Comparison of ENCODE assay signal across 1 cellular context in the genomic region with DNA sequence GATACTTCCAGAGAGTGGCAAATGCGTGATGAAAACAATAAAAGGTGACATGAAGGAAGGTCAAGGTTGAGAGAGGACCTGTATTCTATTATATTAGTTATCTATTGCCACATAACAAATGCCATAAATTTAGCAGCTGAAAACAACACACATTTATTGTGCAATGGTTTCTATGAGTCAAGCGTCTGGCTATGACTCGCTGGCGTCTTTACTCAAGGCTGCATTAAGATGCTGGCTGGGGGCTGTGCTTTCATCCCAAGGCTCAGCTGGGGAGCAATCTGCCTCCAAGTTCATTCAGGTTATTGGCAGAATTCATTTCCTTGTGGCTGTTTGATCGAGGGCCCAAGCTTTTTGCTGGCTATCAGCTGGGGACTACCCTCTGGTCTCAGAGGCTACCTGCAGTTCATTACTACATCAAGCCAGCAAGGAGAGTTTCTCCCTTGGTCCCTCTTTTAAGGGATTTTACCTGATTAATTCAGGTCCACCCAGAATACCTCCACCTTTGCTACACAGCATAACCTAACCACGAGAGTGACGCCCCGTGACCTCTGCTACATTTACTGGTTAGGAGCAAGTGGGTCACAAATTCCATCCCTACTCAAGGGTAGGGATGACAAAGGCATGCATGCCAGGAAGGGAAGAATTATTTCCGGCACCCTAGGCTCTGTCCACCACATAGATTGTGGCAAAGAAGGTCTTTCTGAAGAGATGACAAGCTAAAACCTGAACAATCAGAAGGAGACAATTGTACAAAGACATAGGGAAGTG.
TF ChIP-seq lines count a peak whose summit lies in the region.

No MANE protein-coding gene starts in this region.

TF ChIP-seq in SK-N-SH treated with all-trans-retinoic acid at 6 μM for 48 hours, 23 proteins besides CTCF, POLR2A, EP300 and RAD21 (continued from another document):
- no peak for TF ChIP-seq CREB5 (CRISPR knock-in tag; IDR thresholded peaks at IDR 0.05; ENCODE audit: low read depth)
- TF ChIP-seq CSDC2 (CRISPR knock-in tag; IDR thresholded peaks at IDR 0.05), result no peak
- TF ChIP-seq, protein P1, sequence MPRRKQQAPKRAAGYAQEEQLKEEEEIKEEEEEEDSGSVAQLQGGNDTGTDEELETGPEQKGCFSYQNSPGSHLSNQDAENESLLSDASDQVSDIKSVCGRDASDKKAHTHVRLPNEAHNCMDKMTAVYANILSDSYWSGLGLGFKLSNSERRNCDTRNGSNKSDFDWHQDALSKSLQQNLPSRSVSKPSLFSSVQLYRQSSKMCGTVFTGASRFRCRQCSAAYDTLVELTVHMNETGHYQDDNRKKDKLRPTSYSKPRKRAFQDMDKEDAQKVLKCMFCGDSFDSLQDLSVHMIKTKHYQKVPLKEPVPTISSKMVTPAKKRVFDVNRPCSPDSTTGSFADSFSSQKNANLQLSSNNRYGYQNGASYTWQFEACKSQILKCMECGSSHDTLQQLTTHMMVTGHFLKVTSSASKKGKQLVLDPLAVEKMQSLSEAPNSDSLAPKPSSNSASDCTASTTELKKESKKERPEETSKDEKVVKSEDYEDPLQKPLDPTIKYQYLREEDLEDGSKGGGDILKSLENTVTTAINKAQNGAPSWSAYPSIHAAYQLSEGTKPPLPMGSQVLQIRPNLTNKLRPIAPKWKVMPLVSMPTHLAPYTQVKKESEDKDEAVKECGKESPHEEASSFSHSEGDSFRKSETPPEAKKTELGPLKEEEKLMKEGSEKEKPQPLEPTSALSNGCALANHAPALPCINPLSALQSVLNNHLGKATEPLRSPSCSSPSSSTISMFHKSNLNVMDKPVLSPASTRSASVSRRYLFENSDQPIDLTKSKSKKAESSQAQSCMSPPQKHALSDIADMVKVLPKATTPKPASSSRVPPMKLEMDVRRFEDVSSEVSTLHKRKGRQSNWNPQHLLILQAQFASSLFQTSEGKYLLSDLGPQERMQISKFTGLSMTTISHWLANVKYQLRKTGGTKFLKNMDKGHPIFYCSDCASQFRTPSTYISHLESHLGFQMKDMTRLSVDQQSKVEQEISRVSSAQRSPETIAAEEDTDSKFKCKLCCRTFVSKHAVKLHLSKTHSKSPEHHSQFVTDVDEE (CRISPR knock-in tag; IDR thresholded peaks at IDR 0.05), result no peak
- TF ChIP-seq ZC3H10 (CRISPR knock-in tag; IDR thresholded peaks at IDR 0.05), result no peak
